Comparison of ENCODE assay signal across 8 cellular contexts in genomic region chr6:106629859-106630163, GRCh38. TPM values are rescaled to one million over a fixed set of nuclear protein-coding genes. Genes with fewer than 3 reads are reported as not detected.
DNase-seq lines count a peak whose midpoint lies in the region; ATAC-seq and TF ChIP-seq lines count a peak whose summit lies in the region.

No MANE protein-coding gene starts in this region.

- POLR2A ChIA-PET in SK-N-SH (lab: Yijun Ruan, JAX): no interaction called here
- POLR2A ChIA-PET in activated CD8-positive, alpha-beta T cell treated with anti-CD3 and anti-CD28 coated beads for 36 hours (lab: Charles Lee): interaction anchor here (0.7 to 1.1 kb wide), 2 partner anchors 47 to 1061 kb away, joined by 3 read pairs; no protein-coding TSS in a partner anchor

- no peaks in the 10 kb centered on the region for H3K9me3 Mint-ChIP-seq in activated CD8-positive, alpha-beta T cell treated with anti-CD3 and anti-CD28 coated beads for 36 hours

- no peak for TF ChIP-seq RAD21 in SK-N-SH (IDR thresholded peaks at IDR 0.05; ENCODE audit: low read length)

- TF ChIP-seq EP300 in SK-N-SH (IDR thresholded peaks at IDR 0.05; ENCODE audit: borderline replicate concordance in 1 of 2, low read depth in 1 of 2, low read length in 1 of 2): no peak
- TF ChIP-seq EP300 in suprapubic skin (IDR thresholded peaks at IDR 0.05): no peak

- H4K20me1 ChIP-seq in SK-N-SH (ENCODE audit: insufficient read depth): no peaks in the 10 kb centered on the region

- peak overlapping the region; percentile 90 for H3K4me2 ChIP-seq in SK-N-SH

- H3K27ac ChIP-seq in SK-N-SH (ENCODE audit: low read depth in 2 of 2, low read length in 1 of 2) (peak overlapping the region; percentile 73 to 81), suprapubic skin (peak overlapping the region; percentile 71)

- H3K27me3 ChIP-seq in SK-N-SH (ENCODE audit: insufficient read depth): no peaks in the 10 kb centered on the region
- H3K27me3 ChIP-seq in suprapubic skin: no peaks in the 10 kb centered on the region

- peak overlapping the region; percentile 95 for H3K27ac Mint-ChIP-seq in activated CD8-positive, alpha-beta T cell treated with anti-CD3 and anti-CD28 coated beads for 36 hours

- peak overlapping the region; percentile 100 for H2AFZ ChIP-seq in SK-N-SH (ENCODE audit: low read depth)

- TF ChIP-seq POLR2A in suprapubic skin (IDR thresholded peaks at IDR 0.05): no peak

- ATAC-seq in SK-N-SH treated with all-trans-retinoic acid at 6 μM for 48 hours: no peak
- no peak for ATAC-seq in activated CD8-positive, alpha-beta T cell treated with anti-CD3 and anti-CD28 coated beads for 36 hours

- peak overlapping the region; percentile 94 for H3K9ac ChIP-seq in SK-N-SH

- 1% methylated on average over 12 of the region's 14 CpGs for WGBS in SK-N-SH (ENCODE audit: low lambda C conversion rate)
- WGBS in suprapubic skin: 0% methylated on average over 14 of the region's 14 CpGs

- TF ChIP-seq CTCF in SK-N-SH (IDR thresholded peaks at IDR 0.05) (no peak), suprapubic skin (IDR thresholded peaks at IDR 0.05) (no peak)
- TF ChIP-seq CTCF in activated CD8-positive, alpha-beta T cell treated with anti-CD3 and anti-CD28 coated beads for 36 hours (IDR thresholded peaks at IDR 0.05): no peak

- no peaks in the 10 kb centered on the region for H3F3A ChIP-seq in SK-N-SH (replicated peaks; ENCODE audit: insufficient read depth)

- peaks cover 4 to 11% of the 10 kb centered on the region in 2 experiments; a peak in 3 of 4 replicates for H3K4me1 ChIP-seq in SK-N-SH (ENCODE audit: control insufficient read depth in 1 of 2, insufficient read depth in 2 of 2, low read depth in 1 of 2, low read length in 1 of 2)
- peaks cover 15% of the 10 kb centered on the region for H3K4me1 ChIP-seq in suprapubic skin

- no peaks in the 10 kb centered on the region for H3K9me2 ChIP-seq in SK-N-SH

- H3K4me1 Mint-ChIP-seq in activated CD8-positive, alpha-beta T cell treated with anti-CD3 and anti-CD28 coated beads for 36 hours (ENCODE audit: low read depth): peaks cover 38% of the 10 kb centered on the region

- peaks cover 9% of the 10 kb centered on the region for H3K36me3 Mint-ChIP-seq in activated CD8-positive, alpha-beta T cell treated with anti-CD3 and anti-CD28 coated beads for 36 hours (ENCODE audit: low read depth)

- H3K9me3 ChIP-seq in SK-N-SH (peaks cover 5% of the 10 kb centered on the region; the same call in 1 of the 2 replicates), iPS-18c (ENCODE audit: control insufficient read depth, insufficient read depth, low read length) (no peaks in the 10 kb centered on the region), suprapubic skin (no peaks in the 10 kb centered on the region)

- peak overlapping the region; percentile 89 for H3K4me3 Mint-ChIP-seq in activated CD8-positive, alpha-beta T cell treated with anti-CD3 and anti-CD28 coated beads for 36 hours

- peaks cover 58% of the 10 kb centered on the region for H3K79me2 ChIP-seq in SK-N-SH (ENCODE audit: insufficient read depth)

- CTCF ChIA-PET in SK-N-SH (lab: Yijun Ruan, JAX): interaction anchor here (1.3 kb wide), 1 partner anchor 350 kb away, joined by 6 read pairs; no protein-coding TSS in a partner anchor
- CTCF ChIA-PET in activated CD8-positive, alpha-beta T cell treated with anti-CD3 and anti-CD28 coated beads for 36 hours (lab: Charles Lee): interaction anchor here (0.9 to 1.4 kb wide), 2 partner anchors 11 to 350 kb away, joined by 3 to 4 read pairs; no protein-coding TSS in a partner anchor

- DNase-seq in SK-N-SH (no peak), suprapubic skin (ENCODE audit: low spot score in 2 of 2) (no peak), AG20443 (ENCODE audit: low spot score) (no peak), GF-D8 (lab: John Stamatoyannopoulos, UW) (no peak), SKM-1 treated with dmso at 0.1 percent for 144 hours (lab: John Stamatoyannopoulos, UW; ENCODE audit: unreplicated experiment) (no peak)
- DNase-seq in activated CD8-positive, alpha-beta T cell treated with anti-CD3 and anti-CD28 coated beads for 36 hours: no peak

- intact Hi-C loops in activated CD8-positive, alpha-beta T cell treated with anti-CD3 and anti-CD28 coated beads for 36 hours (cut with micrococcal nuclease): no loop called here

- H3K36me3 ChIP-seq in SK-N-SH (replicated peaks in 1 of 2; ENCODE audit: control insufficient read depth in 1 of 2, insufficient read depth in 2 of 2, low read length in 1 of 2) (no peaks in the 10 kb centered on the region), suprapubic skin (no peaks in the 10 kb centered on the region)

- no peaks in the 10 kb centered on the region for H3K27me3 Mint-ChIP-seq in activated CD8-positive, alpha-beta T cell treated with anti-CD3 and anti-CD28 coated beads for 36 hours

- H3K4me3 ChIP-seq in SK-N-SH (ENCODE audit: low read depth in 2 of 2, low read length in 1 of 2): peak overlapping the region; percentile 78 to 98
- H3K4me3 ChIP-seq in iPS-18c (ENCODE audit: insufficient read depth, low read depth, low read length): peak overlapping the region; percentile 86
- H3K4me3 ChIP-seq in suprapubic skin: peak overlapping the region; percentile 78

TF ChIP-seq in SK-N-SH, 30 proteins besides CTCF, POLR2A, EP300 and RAD21:
- TF ChIP-seq TEAD4 (IDR thresholded peaks at IDR 0.05; ENCODE audit: borderline replicate concordance, insufficient read depth): no peak
- TF ChIP-seq POLR2AphosphoS5 (IDR thresholded peaks at IDR 0.05; ENCODE audit: low read depth, low read length): no peak

TF ChIP-seq in SK-N-SH treated with all-trans-retinoic acid at 6 μM for 48 hours, 23 proteins besides CTCF, POLR2A, EP300 and RAD21:
- TF ChIP-seq POU6F1 (CRISPR knock-in tag; IDR thresholded peaks at IDR 0.05; ENCODE audit: borderline replicate concordance, low read depth) (no peak), ZNF70 (CRISPR knock-in tag; IDR thresholded peaks at IDR 0.05) (no peak), PPARA (CRISPR knock-in tag; IDR thresholded peaks at IDR 0.05; ENCODE audit: borderline replicate concordance) (no peak), TOX (CRISPR knock-in tag; IDR thresholded peaks at IDR 0.05; ENCODE audit: borderline replicate concordance) (no peak), ZFP30 (CRISPR knock-in tag; IDR thresholded peaks at IDR 0.05) (no peak), TCF4 (CRISPR knock-in tag; IDR thresholded peaks at IDR 0.05; ENCODE audit: borderline replicate concordance) (no peak), ZNF565 (CRISPR knock-in tag; conservative IDR thresholded peaks at IDR 0.05; ENCODE audit: low read depth) (no peak)
- TF ChIP-seq, protein P1, sequence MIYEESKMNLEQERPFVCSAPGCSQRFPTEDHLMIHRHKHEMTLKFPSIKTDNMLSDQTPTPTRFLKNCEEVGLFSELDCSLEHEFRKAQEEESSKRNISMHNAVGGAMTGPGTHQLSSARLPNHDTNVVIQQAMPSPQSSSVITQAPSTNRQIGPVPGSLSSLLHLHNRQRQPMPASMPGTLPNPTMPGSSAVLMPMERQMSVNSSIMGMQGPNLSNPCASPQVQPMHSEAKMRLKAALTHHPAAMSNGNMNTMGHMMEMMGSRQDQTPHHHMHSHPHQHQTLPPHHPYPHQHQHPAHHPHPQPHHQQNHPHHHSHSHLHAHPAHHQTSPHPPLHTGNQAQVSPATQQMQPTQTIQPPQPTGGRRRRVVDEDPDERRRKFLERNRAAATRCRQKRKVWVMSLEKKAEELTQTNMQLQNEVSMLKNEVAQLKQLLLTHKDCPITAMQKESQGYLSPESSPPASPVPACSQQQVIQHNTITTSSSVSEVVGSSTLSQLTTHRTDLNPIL (CRISPR knock-in tag; IDR thresholded peaks at IDR 0.05; ENCODE audit: low read depth): no peak

RNA-seq across cellular contexts. Expression of gene QRSL1, which starts 0.4 kb away (rescaled TPM):
- polyA plus RNA-seq in SK-N-SH (2012; rRNA removed): 5.7 and 7.6 TPM in 2 replicates
- 6.6 and 6.8 TPM in 2 replicates for polyA plus RNA-seq in SK-N-SH (2012; cell fraction: cytosol; rRNA removed)
- polyA plus RNA-seq in SK-N-SH (2012; cell fraction: nucleus; rRNA removed): 4.3 and 8.2 TPM in 2 replicates
- total RNA-seq in activated CD8-positive, alpha-beta T cell treated with anti-CD3 and anti-CD28 coated beads for 36 hours: 10 to 100 TPM; 16.6 to 20.8 TPM
- 10 to 100 TPM in 1 of 4 donors, 1 to 10 TPM in 3; 6.4 to 10.4 (median 7.0) TPM for total RNA-seq in suprapubic skin

RNA-seq across cellular contexts. Expression of gene RTN4IP1, which starts 0.5 kb away (rescaled TPM):
- 4.3 and 4.9 TPM in 2 replicates for polyA plus RNA-seq in SK-N-SH (2012; rRNA removed)
- polyA plus RNA-seq in SK-N-SH (2012; cell fraction: cytosol; rRNA removed): 5.8 and 6.2 TPM in 2 replicates
- 2.0 and 3.8 TPM in 2 replicates for polyA plus RNA-seq in SK-N-SH (2012; cell fraction: nucleus; rRNA removed)
- total RNA-seq in activated CD8-positive, alpha-beta T cell treated with anti-CD3 and anti-CD28 coated beads for 36 hours: 1 to 10 TPM; 8.4 to 9.6 TPM
- 1 to 10 TPM; 1.8 to 5.3 (median 3.3) TPM for total RNA-seq in suprapubic skin
